9 cellular contexts compared by ENCODE assay signal in the genomic region with DNA sequence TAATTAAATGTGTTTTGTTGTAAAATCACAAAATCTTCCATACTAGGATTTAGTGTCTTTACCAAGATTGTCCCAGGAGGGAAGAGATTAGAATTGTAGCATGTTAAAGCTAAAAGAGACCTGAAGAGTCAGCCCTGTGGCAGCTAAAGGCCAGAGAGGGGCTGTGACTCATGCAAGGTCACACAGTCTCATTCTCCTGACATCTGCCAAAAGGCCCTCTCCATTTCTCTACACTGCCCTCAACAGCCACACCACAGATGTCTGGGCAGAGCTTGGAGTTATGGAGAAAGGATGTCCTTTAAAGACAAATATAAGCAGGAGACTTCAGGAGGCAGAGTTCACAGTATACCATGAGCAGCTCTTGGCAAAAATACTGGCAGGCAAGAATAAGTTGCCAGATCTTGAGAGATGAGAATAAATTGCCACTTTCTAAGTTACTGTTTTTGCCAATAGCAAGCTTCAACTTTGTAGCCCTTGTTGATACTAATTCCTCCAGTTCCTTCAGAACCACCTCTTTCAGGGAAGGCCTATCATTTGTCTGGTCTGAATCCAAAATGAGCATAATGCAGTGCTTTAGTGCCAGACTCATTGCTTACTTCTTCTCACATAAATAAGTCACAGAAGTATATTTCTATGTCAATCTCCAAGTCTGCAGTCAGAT. TPM values are rescaled to one million over a fixed set of nuclear protein-coding genes. Genes with fewer than 3 reads are reported as not detected.
DNase-seq lines count a peak whose midpoint lies in the region; ATAC-seq and TF ChIP-seq lines count a peak whose summit lies in the region.
"Had no signal": no experiment of that assay in that cellular context is flagged by ENCODE, and none has a peak within 500 bp of the region (broad histone marks: within the 10 kb centered on the region; RNA-seq: fewer than 3 reads in every experiment).

No MANE protein-coding gene starts in this region.

- peaks cover 28% of the 10 kb centered on the region for H3K36me3 Mint-ChIP-seq in HFFc6 (ENCODE audit: low read depth)
- H3K36me3 Mint-ChIP-seq in activated T-helper 17 cell treated with anti-CD3 and anti-CD28 coated beads, Interleukin-2, amount 50 U/mL, for 72 hours (ENCODE audit: low read depth), result peaks cover 71% of the 10 kb centered on the region

- H3K4me1 Mint-ChIP-seq in HFFc6 (ENCODE audit: low read depth), result peaks cover 79% of the 10 kb centered on the region
- peaks cover 6% of the 10 kb centered on the region for H3K4me1 Mint-ChIP-seq in activated T-helper 17 cell treated with anti-CD3 and anti-CD28 coated beads, Interleukin-2, amount 50 U/mL, for 72 hours

- peak; percentile 80 for DNase-seq in HFFc6
- no peak for DNase-seq in heart right ventricle
- DNase-seq in stromal cell of bone marrow (ENCODE audit: low read depth), result peak; percentile 76
- DNase-seq in OCI-LY7 (ENCODE audit: low spot score), result no peak
- DNase-seq in iPS-NIHi7 (ENCODE audit: extremely low spot score), result no peak
- DNase-seq: activated CD4-positive, alpha-beta memory T cell treated with anti-CD3 and anti-CD28 coated beads, Interleukin-2, amount 10 ng/mL, durations not matched to agents 7 days and 5 days; caudate nucleus had no signal

- H3K4me3 ChIP-seq in heart right ventricle, result no peak overlapping the region
- no peak overlapping the region for H3K4me3 ChIP-seq in OCI-LY7 (ENCODE audit: low read depth, low read length, poor library complexity, severe bottlenecking)

- no peaks in the 10 kb centered on the region for H3K27me3 Mint-ChIP-seq in HFFc6 (ENCODE audit: insufficient read depth)
- no peaks in the 10 kb centered on the region for H3K27me3 Mint-ChIP-seq in activated T-helper 17 cell treated with anti-CD3 and anti-CD28 coated beads, Interleukin-2, amount 50 U/mL, for 72 hours
- H3K27me3 Mint-ChIP-seq: activated CD4-positive, alpha-beta memory T cell treated with anti-CD3 and anti-CD28 coated beads, Interleukin-2, amount 10 ng/mL, durations not matched to agents 7 days and 5 days had no signal

- H3K4me3 Mint-ChIP-seq in HFFc6, result peak overlapping the region; percentile 58
- no peak overlapping the region for H3K4me3 Mint-ChIP-seq in activated T-helper 17 cell treated with anti-CD3 and anti-CD28 coated beads, Interleukin-2, amount 50 U/mL, for 72 hours
- H3K4me3 Mint-ChIP-seq: activated CD4-positive, alpha-beta memory T cell treated with anti-CD3 and anti-CD28 coated beads, Interleukin-2, amount 10 ng/mL, durations not matched to agents 7 days and 5 days had no signal

- H3K27ac Mint-ChIP-seq in HFFc6, result peak overlapping the region; percentile 90
- peak overlapping the region; percentile 5 for H3K27ac Mint-ChIP-seq in activated T-helper 17 cell treated with anti-CD3 and anti-CD28 coated beads, Interleukin-2, amount 50 U/mL, for 72 hours
- H3K27ac Mint-ChIP-seq: activated CD4-positive, alpha-beta memory T cell treated with anti-CD3 and anti-CD28 coated beads, Interleukin-2, amount 10 ng/mL, durations not matched to agents 7 days and 5 days had no signal

- H3K9me3 ChIP-seq in heart right ventricle (no peaks in the 10 kb centered on the region), OCI-LY7 (ENCODE audit: low read length) (no peaks in the 10 kb centered on the region)

- no peaks in the 10 kb centered on the region for H3K9me2 ChIP-seq in OCI-LY7 (ENCODE audit: insufficient read depth, low read length)

- H3K4me2 ChIP-seq in OCI-LY7 (ENCODE audit: low read length), result no peak overlapping the region

- BruUV-seq in OCI-LY7 (replicated peaks; lab: Mats Ljungman, UMichigan), result no TSS peak

- no peaks in the 10 kb centered on the region for H3K79me2 ChIP-seq in OCI-LY7 (ENCODE audit: insufficient read depth, low read depth, low read length)

- POLR2A ChIA-PET in OCI-LY7 (lab: Charles Lee), result interaction anchor here (0.6 to 1.2 kb wide), 6 partner anchors 8 to 190 kb away, joined by 3 to 4 read pairs (median 3); no protein-coding TSS in a partner anchor

- H3K27ac ChIP-seq in heart right ventricle (peak overlapping the region in 5 of 10 donors; percentile 3 to 49 (median 17)), OCI-LY7 (ENCODE audit: low read depth, low read length, poor library complexity, severe bottlenecking) (no peak overlapping the region)

- H4K20me1 ChIP-seq in OCI-LY7 (ENCODE audit: insufficient read depth, low read length), result no peaks in the 10 kb centered on the region

- intact Hi-C loops in heart right ventricle (cut with DNase I), result loop anchor here in 1 of 10 donors (5.0 kb wide), 1 partner anchor 37 kb away; no protein-coding TSS in a partner anchor
- intact Hi-C loops in OCI-LY7 (cut with micrococcal nuclease; ENCODE audit: unreplicated experiment), result no loop called here

- CTCF ChIA-PET in OCI-LY7 (lab: Charles Lee; ENCODE audit: unreplicated experiment), result no interaction called here

- ATAC-seq in activated T-helper 17 cell treated with anti-CD3 and anti-CD28 coated beads, Interleukin-2, amount 50 U/mL, for 72 hours (replicated peaks), result peak; percentile 46
- ATAC-seq in heart right ventricle, result peak in 6 of 8 donors; percentile 13 to 88 (median 43)
- no peak for ATAC-seq in GM21786 (IDR thresholded peaks at IDR 0.05; ENCODE audit: unreplicated experiment)

- H3K9me3 Mint-ChIP-seq in HFFc6, result no peaks in the 10 kb centered on the region
- H3K9me3 Mint-ChIP-seq in activated T-helper 17 cell treated with anti-CD3 and anti-CD28 coated beads, Interleukin-2, amount 50 U/mL, for 72 hours, result no peaks in the 10 kb centered on the region
- H3K9me3 Mint-ChIP-seq: activated CD4-positive, alpha-beta memory T cell treated with anti-CD3 and anti-CD28 coated beads, Interleukin-2, amount 10 ng/mL, durations not matched to agents 7 days and 5 days had no signal

- no peak overlapping the region for H2AFZ ChIP-seq in OCI-LY7 (ENCODE audit: low read length)

- H3K36me3 ChIP-seq in heart right ventricle (peaks cover 0 to 75% (median 0%) of the 10 kb centered on the region in 9 donors), OCI-LY7 (ENCODE audit: insufficient read depth, low read length) (peaks cover 76% of the 10 kb centered on the region)

- TF ChIP-seq CTCF in HFFc6 (IDR thresholded peaks at IDR 0.05), result no peak
- no peak for TF ChIP-seq CTCF in heart right ventricle (IDR thresholded peaks at IDR 0.05)
- no peak for TF ChIP-seq CTCF in OCI-LY7 (conservative IDR thresholded peaks at IDR 0.05; ENCODE audit: low read length)

- H3K27me3 ChIP-seq in heart right ventricle, result no peaks in the 10 kb centered on the region

- H3K4me1 ChIP-seq in heart right ventricle (peaks cover 0 to 33% (median 8%) of the 10 kb centered on the region in 9 donors), OCI-LY7 (ENCODE audit: insufficient read depth, low read length, poor library complexity, severe bottlenecking) (peaks cover 7% of the 10 kb centered on the region)

RNA-seq across cellular contexts. Expression of gene AKIRIN2, which starts 41.7 kb away (rescaled TPM):
- total RNA-seq in HFFc6 (2021; fragmentation: NEBNext Ultra II Directional; extraction: Animal tissue kit (Norgen Biotek cat#: 25700)), result 10 to 100 TPM; 47.0 to 63.1 (median 55.8) TPM
- 10 to 100 TPM; 80.5 to 82.2 TPM for total RNA-seq in activated T-helper 17 cell treated with anti-CD3 and anti-CD28 coated beads, Interleukin-2, amount 50 U/mL, for 72 hours
- 10 to 100 TPM; 33.9 to 56.0 (median 43.8) TPM for total RNA-seq in heart right ventricle
- polyA plus RNA-seq in heart right ventricle, result 10 to 100 TPM; 14.8 to 31.7 TPM
- total RNA-seq in OCI-LY7 (2014; rRNA removed; shearing (Covaris generic)), result 70.3 and 70.4 TPM in 2 replicates
- total RNA-seq in OCI-LY7 (2022), result 127 and 129 TPM in 2 replicates

Comparison
In these comparisons a context has a peak if more than half of its experiments do, and no peak if none do; other contexts are left out.
1. DNase-seq: peak in HFFc6 (single experiment) and stromal cell of bone marrow (single experiment); none in heart right ventricle (0 of 2), OCI-LY7 (single experiment) and iPS-NIHi7 (single experiment).